1 cellular context compared by ENCODE assay signal in genomic region chr6:116680880-116681672, GRCh38.
TF ChIP-seq lines count a peak whose summit lies in the region.

Gene KPNA5, plus strand, starts transcription at chr6:116681211. Its CDS starts 124 bp downstream, at chr6:116681335.

TF ChIP-seq in HepG2, 621 proteins besides CTCF, POLR2A, EP300 and RAD21 (continued from another document and continues in another):
- TF ChIP-seq ZNF280D (CRISPR knock-in tag; IDR thresholded peaks at IDR 0.05), result peak; percentile 75
- TF ChIP-seq CREM (IDR thresholded peaks at IDR 0.05), result no peak; the same call in none of the 2 replicates
- 0 out of 2 replicates have a peak, but pooled peaks have one; percentile 14 for TF ChIP-seq CREM (CRISPR knock-in tag; IDR thresholded peaks at IDR 0.05)
- peak; percentile 85; the same call in 1 of the 2 replicates for TF ChIP-seq ZFP82 (CRISPR knock-in tag; IDR thresholded peaks at IDR 0.05; ENCODE audit: borderline replicate concordance)
- no peak for TF ChIP-seq ZNF30 (CRISPR knock-in tag; IDR thresholded peaks at IDR 0.05)
- no peak; the same call in 1 of the 2 replicates for TF ChIP-seq JUN (CRISPR knock-in tag; IDR thresholded peaks at IDR 0.05)
- TF ChIP-seq ZNF432 (CRISPR knock-in tag; IDR thresholded peaks at IDR 0.05; ENCODE audit: borderline replicate concordance), result no peak
- TF ChIP-seq TEAD2 (CRISPR knock-in tag; IDR thresholded peaks at IDR 0.05), result peak; percentile 74; the same call in 1 of the 2 replicates
- TF ChIP-seq CHD4 (IDR thresholded peaks at IDR 0.05; ENCODE audit: borderline replicate concordance, low read length), result 0 out of 2 replicates have a peak, but pooled peaks have one; percentile 16
- TF ChIP-seq ELF4 (CRISPR knock-in tag; IDR thresholded peaks at IDR 0.05; ENCODE audit: borderline replicate concordance), result peak; percentile 33; the same call in 1 of the 2 replicates
- TF ChIP-seq MAF1 (CRISPR knock-in tag; IDR thresholded peaks at IDR 0.05; ENCODE audit: borderline replicate concordance), result peak; percentile 73; the same call in 1 of the 2 replicates
- TF ChIP-seq, protein P1, sequence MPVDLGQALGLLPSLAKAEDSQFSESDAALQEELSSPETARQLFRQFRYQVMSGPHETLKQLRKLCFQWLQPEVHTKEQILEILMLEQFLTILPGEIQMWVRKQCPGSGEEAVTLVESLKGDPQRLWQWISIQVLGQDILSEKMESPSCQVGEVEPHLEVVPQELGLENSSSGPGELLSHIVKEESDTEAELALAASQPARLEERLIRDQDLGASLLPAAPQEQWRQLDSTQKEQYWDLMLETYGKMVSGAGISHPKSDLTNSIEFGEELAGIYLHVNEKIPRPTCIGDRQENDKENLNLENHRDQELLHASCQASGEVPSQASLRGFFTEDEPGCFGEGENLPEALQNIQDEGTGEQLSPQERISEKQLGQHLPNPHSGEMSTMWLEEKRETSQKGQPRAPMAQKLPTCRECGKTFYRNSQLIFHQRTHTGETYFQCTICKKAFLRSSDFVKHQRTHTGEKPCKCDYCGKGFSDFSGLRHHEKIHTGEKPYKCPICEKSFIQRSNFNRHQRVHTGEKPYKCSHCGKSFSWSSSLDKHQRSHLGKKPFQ (CRISPR knock-in tag; IDR thresholded peaks at IDR 0.05; ENCODE audit: insufficient replicate concordance), result peak; percentile 38
- peak; percentile 97 for TF ChIP-seq KDM2A (CRISPR knock-in tag; IDR thresholded peaks at IDR 0.05; ENCODE audit: borderline replicate concordance, low read depth)
- TF ChIP-seq ZNF530 (CRISPR knock-in tag; IDR thresholded peaks at IDR 0.05; ENCODE audit: low read depth), result no peak
- TF ChIP-seq, protein P2, sequence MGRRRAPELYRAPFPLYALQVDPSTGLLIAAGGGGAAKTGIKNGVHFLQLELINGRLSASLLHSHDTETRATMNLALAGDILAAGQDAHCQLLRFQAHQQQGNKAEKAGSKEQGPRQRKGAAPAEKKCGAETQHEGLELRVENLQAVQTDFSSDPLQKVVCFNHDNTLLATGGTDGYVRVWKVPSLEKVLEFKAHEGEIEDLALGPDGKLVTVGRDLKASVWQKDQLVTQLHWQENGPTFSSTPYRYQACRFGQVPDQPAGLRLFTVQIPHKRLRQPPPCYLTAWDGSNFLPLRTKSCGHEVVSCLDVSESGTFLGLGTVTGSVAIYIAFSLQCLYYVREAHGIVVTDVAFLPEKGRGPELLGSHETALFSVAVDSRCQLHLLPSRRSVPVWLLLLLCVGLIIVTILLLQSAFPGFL (CRISPR knock-in tag; IDR thresholded peaks at IDR 0.05), result peak; percentile 73; the same call in 1 of the 2 replicates
- 0 out of 2 replicates have a peak, but pooled peaks have one; percentile 51 for TF ChIP-seq AKAP8 (CRISPR knock-in tag; IDR thresholded peaks at IDR 0.05)
- TF ChIP-seq, protein P3, sequence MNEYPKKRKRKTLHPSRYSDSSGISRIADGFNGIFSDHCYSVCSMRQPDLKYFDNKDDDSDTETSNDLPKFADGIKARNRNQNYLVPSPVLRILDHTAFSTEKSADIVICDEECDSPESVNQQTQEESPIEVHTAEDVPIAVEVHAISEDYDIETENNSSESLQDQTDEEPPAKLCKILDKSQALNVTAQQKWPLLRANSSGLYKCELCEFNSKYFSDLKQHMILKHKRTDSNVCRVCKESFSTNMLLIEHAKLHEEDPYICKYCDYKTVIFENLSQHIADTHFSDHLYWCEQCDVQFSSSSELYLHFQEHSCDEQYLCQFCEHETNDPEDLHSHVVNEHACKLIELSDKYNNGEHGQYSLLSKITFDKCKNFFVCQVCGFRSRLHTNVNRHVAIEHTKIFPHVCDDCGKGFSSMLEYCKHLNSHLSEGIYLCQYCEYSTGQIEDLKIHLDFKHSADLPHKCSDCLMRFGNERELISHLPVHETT (CRISPR knock-in tag; conservative IDR thresholded peaks at IDR 0.05), result peak; percentile 97
- TF ChIP-seq ZNF251 (CRISPR knock-in tag; IDR thresholded peaks at IDR 0.05), result 0 out of 2 replicates have a peak, but pooled peaks have one; percentile 42
- no peak for TF ChIP-seq ZNF484 (CRISPR knock-in tag; IDR thresholded peaks at IDR 0.05; ENCODE audit: borderline replicate concordance, low read depth)
- peak; percentile 26; the same call in 1 of the 2 replicates for TF ChIP-seq TEF (CRISPR knock-in tag; IDR thresholded peaks at IDR 0.05)
- TF ChIP-seq ZNF124 (CRISPR knock-in tag; IDR thresholded peaks at IDR 0.05), result no peak
- TF ChIP-seq SRSF1 (optimal IDR thresholded peaks at IDR 0.05; ENCODE audit: low read depth, low read length), result peak; percentile 86
- TF ChIP-seq REXO4 (CRISPR knock-in tag; IDR thresholded peaks at IDR 0.05; ENCODE audit: borderline replicate concordance), result no peak
- no peak; the same call in 1 of the 2 replicates for TF ChIP-seq ZNF737 (CRISPR knock-in tag; IDR thresholded peaks at IDR 0.05; ENCODE audit: borderline replicate concordance)
- TF ChIP-seq, protein P4, sequence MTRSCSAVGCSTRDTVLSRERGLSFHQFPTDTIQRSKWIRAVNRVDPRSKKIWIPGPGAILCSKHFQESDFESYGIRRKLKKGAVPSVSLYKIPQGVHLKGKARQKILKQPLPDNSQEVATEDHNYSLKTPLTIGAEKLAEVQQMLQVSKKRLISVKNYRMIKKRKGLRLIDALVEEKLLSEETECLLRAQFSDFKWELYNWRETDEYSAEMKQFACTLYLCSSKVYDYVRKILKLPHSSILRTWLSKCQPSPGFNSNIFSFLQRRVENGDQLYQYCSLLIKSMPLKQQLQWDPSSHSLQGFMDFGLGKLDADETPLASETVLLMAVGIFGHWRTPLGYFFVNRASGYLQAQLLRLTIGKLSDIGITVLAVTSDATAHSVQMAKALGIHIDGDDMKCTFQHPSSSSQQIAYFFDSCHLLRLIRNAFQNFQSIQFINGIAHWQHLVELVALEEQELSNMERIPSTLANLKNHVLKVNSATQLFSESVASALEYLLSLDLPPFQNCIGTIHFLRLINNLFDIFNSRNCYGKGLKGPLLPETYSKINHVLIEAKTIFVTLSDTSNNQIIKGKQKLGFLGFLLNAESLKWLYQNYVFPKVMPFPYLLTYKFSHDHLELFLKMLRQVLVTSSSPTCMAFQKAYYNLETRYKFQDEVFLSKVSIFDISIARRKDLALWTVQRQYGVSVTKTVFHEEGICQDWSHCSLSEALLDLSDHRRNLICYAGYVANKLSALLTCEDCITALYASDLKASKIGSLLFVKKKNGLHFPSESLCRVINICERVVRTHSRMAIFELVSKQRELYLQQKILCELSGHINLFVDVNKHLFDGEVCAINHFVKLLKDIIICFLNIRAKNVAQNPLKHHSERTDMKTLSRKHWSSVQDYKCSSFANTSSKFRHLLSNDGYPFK (CRISPR knock-in tag; IDR thresholded peaks at IDR 0.05; ENCODE audit: borderline replicate concordance), result peak; percentile 98
- peak; percentile 100 for TF ChIP-seq HNRNPLL (IDR thresholded peaks at IDR 0.05; ENCODE audit: low read depth, low read length, poor library complexity, severe bottlenecking)
- peak; percentile 76; the same call in 1 of the 2 replicates for TF ChIP-seq MXD3 (CRISPR knock-in tag; IDR thresholded peaks at IDR 0.05)
- TF ChIP-seq ZMYM3 (CRISPR knock-in tag; IDR thresholded peaks at IDR 0.05), result peak; percentile 60
- TF ChIP-seq, protein P5, sequence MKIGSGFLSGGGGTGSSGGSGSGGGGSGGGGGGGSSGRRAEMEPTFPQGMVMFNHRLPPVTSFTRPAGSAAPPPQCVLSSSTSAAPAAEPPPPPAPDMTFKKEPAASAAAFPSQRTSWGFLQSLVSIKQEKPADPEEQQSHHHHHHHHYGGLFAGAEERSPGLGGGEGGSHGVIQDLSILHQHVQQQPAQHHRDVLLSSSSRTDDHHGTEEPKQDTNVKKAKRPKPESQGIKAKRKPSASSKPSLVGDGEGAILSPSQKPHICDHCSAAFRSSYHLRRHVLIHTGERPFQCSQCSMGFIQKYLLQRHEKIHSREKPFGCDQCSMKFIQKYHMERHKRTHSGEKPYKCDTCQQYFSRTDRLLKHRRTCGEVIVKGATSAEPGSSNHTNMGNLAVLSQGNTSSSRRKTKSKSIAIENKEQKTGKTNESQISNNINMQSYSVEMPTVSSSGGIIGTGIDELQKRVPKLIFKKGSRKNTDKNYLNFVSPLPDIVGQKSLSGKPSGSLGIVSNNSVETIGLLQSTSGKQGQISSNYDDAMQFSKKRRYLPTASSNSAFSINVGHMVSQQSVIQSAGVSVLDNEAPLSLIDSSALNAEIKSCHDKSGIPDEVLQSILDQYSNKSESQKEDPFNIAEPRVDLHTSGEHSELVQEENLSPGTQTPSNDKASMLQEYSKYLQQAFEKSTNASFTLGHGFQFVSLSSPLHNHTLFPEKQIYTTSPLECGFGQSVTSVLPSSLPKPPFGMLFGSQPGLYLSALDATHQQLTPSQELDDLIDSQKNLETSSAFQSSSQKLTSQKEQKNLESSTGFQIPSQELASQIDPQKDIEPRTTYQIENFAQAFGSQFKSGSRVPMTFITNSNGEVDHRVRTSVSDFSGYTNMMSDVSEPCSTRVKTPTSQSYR (CRISPR knock-in tag; IDR thresholded peaks at IDR 0.05; ENCODE audit: borderline replicate concordance), result no peak; the same call in 1 of the 2 replicates
- TF ChIP-seq CAMTA2 (CRISPR knock-in tag; IDR thresholded peaks at IDR 0.05; ENCODE audit: borderline replicate concordance), result peak; percentile 91; the same call in 1 of the 2 replicates
- TF ChIP-seq CENPX (CRISPR knock-in tag; IDR thresholded peaks at IDR 0.05), result no peak
- TF ChIP-seq ZMYM2 (CRISPR knock-in tag; IDR thresholded peaks at IDR 0.05), result peak; percentile 46
- TF ChIP-seq, protein P6, sequence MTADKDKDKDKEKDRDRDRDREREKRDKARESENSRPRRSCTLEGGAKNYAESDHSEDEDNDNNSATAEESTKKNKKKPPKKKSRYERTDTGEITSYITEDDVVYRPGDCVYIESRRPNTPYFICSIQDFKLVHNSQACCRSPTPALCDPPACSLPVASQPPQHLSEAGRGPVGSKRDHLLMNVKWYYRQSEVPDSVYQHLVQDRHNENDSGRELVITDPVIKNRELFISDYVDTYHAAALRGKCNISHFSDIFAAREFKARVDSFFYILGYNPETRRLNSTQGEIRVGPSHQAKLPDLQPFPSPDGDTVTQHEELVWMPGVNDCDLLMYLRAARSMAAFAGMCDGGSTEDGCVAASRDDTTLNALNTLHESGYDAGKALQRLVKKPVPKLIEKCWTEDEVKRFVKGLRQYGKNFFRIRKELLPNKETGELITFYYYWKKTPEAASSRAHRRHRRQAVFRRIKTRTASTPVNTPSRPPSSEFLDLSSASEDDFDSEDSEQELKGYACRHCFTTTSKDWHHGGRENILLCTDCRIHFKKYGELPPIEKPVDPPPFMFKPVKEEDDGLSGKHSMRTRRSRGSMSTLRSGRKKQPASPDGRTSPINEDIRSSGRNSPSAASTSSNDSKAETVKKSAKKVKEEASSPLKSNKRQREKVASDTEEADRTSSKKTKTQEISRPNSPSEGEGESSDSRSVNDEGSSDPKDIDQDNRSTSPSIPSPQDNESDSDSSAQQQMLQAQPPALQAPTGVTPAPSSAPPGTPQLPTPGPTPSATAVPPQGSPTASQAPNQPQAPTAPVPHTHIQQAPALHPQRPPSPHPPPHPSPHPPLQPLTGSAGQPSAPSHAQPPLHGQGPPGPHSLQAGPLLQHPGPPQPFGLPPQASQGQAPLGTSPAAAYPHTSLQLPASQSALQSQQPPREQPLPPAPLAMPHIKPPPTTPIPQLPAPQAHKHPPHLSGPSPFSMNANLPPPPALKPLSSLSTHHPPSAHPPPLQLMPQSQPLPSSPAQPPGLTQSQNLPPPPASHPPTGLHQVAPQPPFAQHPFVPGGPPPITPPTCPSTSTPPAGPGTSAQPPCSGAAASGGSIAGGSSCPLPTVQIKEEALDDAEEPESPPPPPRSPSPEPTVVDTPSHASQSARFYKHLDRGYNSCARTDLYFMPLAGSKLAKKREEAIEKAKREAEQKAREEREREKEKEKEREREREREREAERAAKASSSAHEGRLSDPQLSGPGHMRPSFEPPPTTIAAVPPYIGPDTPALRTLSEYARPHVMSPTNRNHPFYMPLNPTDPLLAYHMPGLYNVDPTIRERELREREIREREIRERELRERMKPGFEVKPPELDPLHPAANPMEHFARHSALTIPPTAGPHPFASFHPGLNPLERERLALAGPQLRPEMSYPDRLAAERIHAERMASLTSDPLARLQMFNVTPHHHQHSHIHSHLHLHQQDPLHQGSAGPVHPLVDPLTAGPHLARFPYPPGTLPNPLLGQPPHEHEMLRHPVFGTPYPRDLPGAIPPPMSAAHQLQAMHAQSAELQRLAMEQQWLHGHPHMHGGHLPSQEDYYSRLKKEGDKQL (CRISPR knock-in tag; IDR thresholded peaks at IDR 0.05; ENCODE audit: low read depth), result peak; percentile 35; the same call in 1 of the 2 replicates
- TF ChIP-seq SETDB1 (CRISPR knock-in tag; IDR thresholded peaks at IDR 0.05; ENCODE audit: borderline replicate concordance), result no peak
- TF ChIP-seq ZNF644 (CRISPR knock-in tag; IDR thresholded peaks at IDR 0.05; ENCODE audit: low read depth), result peak; percentile 92
- 0 out of 2 replicates have a peak, but pooled peaks have one; percentile 69 for TF ChIP-seq ZNF879 (CRISPR knock-in tag; IDR thresholded peaks at IDR 0.05)
- TF ChIP-seq ZNF674 (CRISPR knock-in tag; IDR thresholded peaks at IDR 0.05; ENCODE audit: low read depth), result 0 out of 2 replicates have a peak, but pooled peaks have one; percentile 21
- no peak for TF ChIP-seq MLLT10 (CRISPR knock-in tag; IDR thresholded peaks at IDR 0.05)
- peak; percentile 65; the same call in 1 of the 2 replicates for TF ChIP-seq DNMT3B (CRISPR knock-in tag; conservative IDR thresholded peaks at IDR 0.05)
